8 cellular contexts compared by ENCODE assay signal in the genomic region with DNA sequence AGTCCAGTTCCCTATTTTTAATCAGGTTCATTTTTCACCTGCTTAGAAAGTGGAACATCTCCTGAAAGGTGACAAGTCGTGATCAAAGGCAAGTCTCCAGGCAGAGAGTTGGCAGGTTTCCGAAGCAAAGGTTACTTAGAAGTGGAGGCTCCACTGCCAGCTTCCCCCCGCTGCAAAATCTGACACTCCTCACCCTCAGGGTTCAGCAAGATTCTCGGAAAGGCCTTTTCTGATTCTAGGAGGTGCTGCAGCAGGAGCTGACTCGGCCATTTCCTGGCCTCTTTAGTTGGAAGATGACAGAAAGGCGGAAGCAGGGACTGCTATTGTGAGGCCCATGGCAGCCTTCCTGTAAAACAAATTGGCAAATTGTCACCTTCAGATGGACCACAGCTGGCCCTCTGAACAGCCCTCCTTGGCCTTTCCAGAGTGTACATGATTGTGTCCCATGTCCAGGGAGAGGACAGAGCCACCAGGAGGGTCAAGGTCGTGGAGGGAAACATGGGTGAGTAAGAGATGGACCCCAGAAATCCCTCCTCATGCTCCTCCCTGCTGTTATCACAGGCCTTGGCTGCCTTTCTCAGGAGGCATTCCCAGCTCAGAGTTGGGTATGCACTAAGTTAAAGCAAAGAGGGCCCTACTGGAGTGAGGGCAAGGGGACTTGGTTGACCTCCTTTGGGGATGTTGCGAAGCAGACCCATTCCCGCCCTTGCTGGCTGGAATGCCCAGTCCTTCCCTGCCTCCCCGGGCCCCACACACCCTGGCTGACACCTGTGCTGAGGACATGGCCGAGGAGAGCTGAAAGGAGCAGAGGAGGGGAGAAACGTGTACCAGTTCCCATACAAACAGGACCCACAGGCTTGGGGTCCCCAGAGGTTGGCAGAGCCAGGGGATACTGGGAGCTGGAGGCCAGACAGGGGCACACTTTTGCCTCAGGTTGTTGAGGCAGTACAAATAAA.
DNase-seq lines count a peak whose midpoint lies in the region; ATAC-seq and TF ChIP-seq lines count a peak whose summit lies in the region.

No MANE protein-coding gene starts in this region.

- H3K27me3 ChIP-seq in Peyer's patch, result no peaks in the 10 kb centered on the region

- no peak for ATAC-seq in HG03442 (IDR thresholded peaks at IDR 0.05; ENCODE audit: unreplicated experiment)
- no peak for ATAC-seq in GM19023 (IDR thresholded peaks at IDR 0.05; ENCODE audit: unreplicated experiment)

- peaks cover 3% of the 10 kb centered on the region for H3K36me3 Mint-ChIP-seq in activated naive CD8-positive, alpha-beta T cell treated with anti-CD3 and anti-CD28 coated beads for 36 hours

- no peaks in the 10 kb centered on the region for H3K9me3 ChIP-seq in Peyer's patch

- no peak overlapping the region for H3K4me3 ChIP-seq in Peyer's patch

- no peaks in the 10 kb centered on the region for H3K27me3 Mint-ChIP-seq in activated naive CD8-positive, alpha-beta T cell treated with anti-CD3 and anti-CD28 coated beads for 36 hours

- TF ChIP-seq POLR2A in Peyer's patch (IDR thresholded peaks at IDR 0.05), result no peak

- peak overlapping the region; percentile 91 for H3K27ac Mint-ChIP-seq in activated naive CD8-positive, alpha-beta T cell treated with anti-CD3 and anti-CD28 coated beads for 36 hours

- H3K4me1 ChIP-seq in Peyer's patch, result peaks cover 15 to 62% (median 35%) of the 10 kb centered on the region in 4 donors

- H3K9me3 Mint-ChIP-seq in activated naive CD8-positive, alpha-beta T cell treated with anti-CD3 and anti-CD28 coated beads for 36 hours, result no peaks in the 10 kb centered on the region

- H3K4me1 Mint-ChIP-seq in activated naive CD8-positive, alpha-beta T cell treated with anti-CD3 and anti-CD28 coated beads for 36 hours, result peaks cover 87% of the 10 kb centered on the region

- H3K27ac ChIP-seq in Peyer's patch, result peak overlapping the region; percentile 82 to 96 (median 90)

- H3K36me3 ChIP-seq in Peyer's patch, result no peaks in the 10 kb centered on the region

- no peak for TF ChIP-seq CTCF in Peyer's patch (IDR thresholded peaks at IDR 0.05)

- H3K4me3 Mint-ChIP-seq in activated naive CD8-positive, alpha-beta T cell treated with anti-CD3 and anti-CD28 coated beads for 36 hours, result peak overlapping the region; percentile 71

- DNase-seq in GF-D8 (lab: John Stamatoyannopoulos, UW) (peak; percentile 85), Peyer's patch (peak in 2 of 3 donors; percentile 63 to 68), islet precursor cell (peak; percentile 62), COLO829 (ENCODE audit: low spot score) (no peak)
- peak; percentile 75 for DNase-seq in activated naive CD8-positive, alpha-beta T cell treated with anti-CD3 and anti-CD28 coated beads for 36 hours
- peak; percentile 50 to 55 for DNase-seq in stimulated activated CD4-positive, alpha-beta T cell treated with anti-CD3 and anti-CD28 coated beads, Interleukin-2, amount 100 ng/mL, for 24 hours
